ENCODE assay signal across 15 cellular contexts in genomic region chr2:43848174-43848573, GRCh38. TPM values are rescaled to one million over a fixed set of nuclear protein-coding genes. Genes with fewer than 3 reads are reported as not detected.
DNase-seq lines count a peak whose midpoint lies in the region; ATAC-seq, FAIRE-seq and TF ChIP-seq lines count a peak whose summit lies in the region.
"Had no signal": no experiment of that assay in that cellular context is flagged by ENCODE, and none has a peak within 500 bp of the region (broad histone marks: within the 10 kb centered on the region; RNA-seq: fewer than 3 reads in every experiment).

No MANE protein-coding gene starts in this region.

- TF ChIP-seq CTCF in liver (IDR thresholded peaks at IDR 0.05; ENCODE audit: low read depth, low read length, missing input control): no peak
- TF ChIP-seq CTCF in HepG2 (CRISPR knock-in tag; IDR thresholded peaks at IDR 0.05): no peak
- TF ChIP-seq CTCF in osteoblast (IDR thresholded peaks at IDR 0.05; ENCODE audit: extremely low read depth, low read depth, low read length): no peak

- H3K4me1 ChIP-seq in liver (ENCODE audit: control insufficient read depth in 4 of 4, insufficient read depth in 4 of 4, low read length in 3 of 4): peaks cover 6 to 74% (median 44%) of the 10 kb centered on the region in 4 donors
- peaks cover 15% of the 10 kb centered on the region for H3K4me1 ChIP-seq in HepG2 (ENCODE audit: insufficient read depth, low read length)
- no peaks in the 10 kb centered on the region for H3K4me1 ChIP-seq in osteoblast (ENCODE audit: insufficient read depth, low read length)

- no peaks in the 10 kb centered on the region for H3K9me3 ChIP-seq in liver (ENCODE audit: control insufficient read depth in 4 of 4, low read length in 3 of 4)
- H3K9me3 ChIP-seq in HepG2 (ENCODE audit: low read length): no peaks in the 10 kb centered on the region
- H3K9me3 ChIP-seq in osteoblast (ENCODE audit: low read depth, low read length): no peaks in the 10 kb centered on the region

- H3K27me3 ChIP-seq in liver (ENCODE audit: control insufficient read depth in 4 of 4, insufficient read depth in 4 of 4, low read length in 3 of 4) (no peaks in the 10 kb centered on the region), HepG2 (ENCODE audit: control insufficient read depth in 1 of 2, insufficient read depth in 2 of 2, low read length in 2 of 2) (no peaks in the 10 kb centered on the region), osteoblast (ENCODE audit: insufficient read depth, low read length) (peaks cover 11% of the 10 kb centered on the region)

- 69% methylated on average over 1 of the region's 1 CpG for WGBS in liver
- WGBS in HepG2 (ENCODE audit: low lambda C conversion rate): 93% methylated on average over 1 of the region's 1 CpG

- H2AFZ ChIP-seq in HepG2 (ENCODE audit: low read length) (no peak overlapping the region), osteoblast (ENCODE audit: low read length) (no peak overlapping the region)

- no peaks in the 10 kb centered on the region for H3K36me3 Mint-ChIP-seq in activated naive CD4-positive, alpha-beta T cell treated with anti-CD3 and anti-CD28 coated beads for 36 hours (ENCODE audit: low read depth)

- H4K20me1 ChIP-seq in HepG2 (ENCODE audit: insufficient read depth, low read length): no peaks in the 10 kb centered on the region
- no peaks in the 10 kb centered on the region for H4K20me1 ChIP-seq in osteoblast (ENCODE audit: insufficient read depth, low read length)

- BruUV-seq in HepG2 (replicated peaks; lab: Mats Ljungman, UMichigan): no TSS peak

- FAIRE-seq in HepG2 (lab: Jason Lieb, UNC): no peak
- FAIRE-seq: islet of Langerhans had no signal

- H3K79me2 ChIP-seq in HepG2 (ENCODE audit: insufficient read depth, low read length) (no peaks in the 10 kb centered on the region), osteoblast (ENCODE audit: insufficient read depth, low read length) (no peaks in the 10 kb centered on the region)

- intact Hi-C loops in HepG2 (cut with micrococcal nuclease; ENCODE audit: unreplicated experiment): no loop called here
- intact Hi-C loops in activated naive CD4-positive, alpha-beta T cell treated with anti-CD3 and anti-CD28 coated beads for 36 hours (cut with micrococcal nuclease): no loop called here

- no peak for ATAC-seq in HepG2

- H3K27ac Mint-ChIP-seq in activated naive CD4-positive, alpha-beta T cell treated with anti-CD3 and anti-CD28 coated beads for 36 hours: no peak overlapping the region

- no peak overlapping the region for H3K4me3 Mint-ChIP-seq in activated naive CD4-positive, alpha-beta T cell treated with anti-CD3 and anti-CD28 coated beads for 36 hours

- H3K36me3 ChIP-seq in liver (ENCODE audit: control insufficient read depth in 4 of 4, insufficient read depth in 3 of 4, low read depth in 1 of 4, low read length in 3 of 4) (peaks cover 6 to 28% (median 8%) of the 10 kb centered on the region in 4 donors), HepG2 (replicated peaks in 1 of 2; ENCODE audit: control insufficient read depth in 1 of 2, insufficient read depth in 2 of 2, low read length in 2 of 2) (peaks cover 13 to 35% of the 10 kb centered on the region in 2 experiments; a peak in 4 of 5 replicates), osteoblast (ENCODE audit: insufficient read depth, low read length) (no peaks in the 10 kb centered on the region)

- POLR2A ChIA-PET in HepG2 (lab: Yijun Ruan, JAX): no interaction called here

- CTCF ChIA-PET in HepG2 (lab: Yijun Ruan, JAX; ENCODE audit: low intra/inter-chr PET ratio, low total read pairs): no interaction called here
- CTCF ChIA-PET in activated naive CD4-positive, alpha-beta T cell treated with anti-CD3 and anti-CD28 coated beads for 36 hours (lab: Charles Lee): no interaction called here

- no peak for TF ChIP-seq POLR2A in HepG2 (IDR thresholded peaks at IDR 0.05; ENCODE audit: insufficient read depth in 1 of 2, low read depth in 2 of 2, low read length in 2 of 2)

- H3K9me3 Mint-ChIP-seq in activated naive CD4-positive, alpha-beta T cell treated with anti-CD3 and anti-CD28 coated beads for 36 hours: no peaks in the 10 kb centered on the region

- TF ChIP-seq RAD21 in liver (IDR thresholded peaks at IDR 0.05) (no peak), HepG2 (CRISPR knock-in tag; IDR thresholded peaks at IDR 0.05) (no peak)

- DNase-seq in HepG2 (ENCODE audit: low spot score) (no peak), MV-4-11 (lab: John Stamatoyannopoulos, UW) (peak; percentile 1), epithelial cell of prostate (ENCODE audit: low read depth, low spot score) (peak; percentile 64), NCI-H774 (lab: John Stamatoyannopoulos, UW) (no peak), osteoblast (ENCODE audit: insufficient read length, low spot score, missing footprints) (no peak), T-helper 9 cell (no peak)
- no peak for DNase-seq in activated naive CD4-positive, alpha-beta T cell treated with anti-CD3 and anti-CD28 coated beads for 36 hours
- DNase-seq: activated CD4-positive, alpha-beta T cell treated with anti-CD3 and anti-CD28 coated beads, Interleukin-2, amount 50 U/mL, for 48 hours; NCI-H1436; NCI-H510A; stimulated activated CD4-positive, alpha-beta T cell treated with anti-CD3 and anti-CD28 coated beads, Interleukin-12 subunit alpha, Interleukin-12 subunit beta, amount 100 ng/mL, for 4 hours had no signal

- peaks cover 6% of the 10 kb centered on the region for H3K27me3 Mint-ChIP-seq in activated naive CD4-positive, alpha-beta T cell treated with anti-CD3 and anti-CD28 coated beads for 36 hours (ENCODE audit: low read depth)

- TF ChIP-seq EP300 in HepG2 (IDR thresholded peaks at IDR 0.05; ENCODE audit: low read depth in 2 of 2, low read length in 2 of 2) (no peak), HepG2 (CRISPR knock-in tag; IDR thresholded peaks at IDR 0.05; ENCODE audit: borderline replicate concordance) (no peak)

- in situ Hi-C loops in HepG2 (cut with HindIII; ENCODE audit: extremely low pct_ligation_motif_present, low pct_unique_long_range_greater_than_20kb): no loop called here

- H3K27ac ChIP-seq in liver (ENCODE audit: low read depth in 1 of 2, low read length in 2 of 2): peak overlapping the region; percentile 7 to 72
- no peak overlapping the region for H3K27ac ChIP-seq in HepG2 (ENCODE audit: extremely low read length, insufficient read depth, low read length)
- peak overlapping the region; percentile 10 for H3K27ac ChIP-seq in epithelial cell of prostate
- H3K27ac ChIP-seq in osteoblast (ENCODE audit: low read depth, low read length): no peak overlapping the region

- no peak overlapping the region for H3K4me3 ChIP-seq in liver (ENCODE audit: low read depth in 1 of 3, low read length in 3 of 3)
- H3K4me3 ChIP-seq in HepG2 (replicated peaks in 1 of 3; ENCODE audit: insufficient read depth in 1 of 3, low read depth in 2 of 3, low read length in 3 of 3): no peak overlapping the region
- no peak overlapping the region for H3K4me3 ChIP-seq in osteoblast (ENCODE audit: insufficient read depth, low read length)

- H3K9ac ChIP-seq in liver (ENCODE audit: low read depth in 1 of 2, low read length in 2 of 2): no peak overlapping the region
- H3K9ac ChIP-seq in HepG2 (ENCODE audit: insufficient read depth, low read depth, low read length): no peak overlapping the region

- H3K4me2 ChIP-seq in HepG2 (ENCODE audit: low read depth, low read length): no peak overlapping the region
- no peak overlapping the region for H3K4me2 ChIP-seq in osteoblast (ENCODE audit: insufficient read depth, low read length)

- no peaks in the 10 kb centered on the region for H3K4me1 Mint-ChIP-seq in activated naive CD4-positive, alpha-beta T cell treated with anti-CD3 and anti-CD28 coated beads for 36 hours (ENCODE audit: low read depth)

RNA-seq across cellular contexts. Expression of gene ABCG8, which starts 9.4 kb away (rescaled TPM):
- total RNA-seq in liver (10 to 100 TPM; 16.8 to 81.2 TPM), HepG2 (2016; rRNA removed; fragmentation: Illumina TruSeq; extraction: Trizol) (6.8 and 8.8 TPM in 2 replicates), osteoblast (not detected in 2 replicates)
- polyA plus RNA-seq in liver (10 to 100 TPM; 28.1 to 46.9 TPM), HepG2 (2011; rRNA removed) (8.1 and 10.0 TPM in 2 replicates)
- total RNA-seq in HepG2 (2016; cell fraction: cytosol; rRNA removed; fragmentation: Illumina TruSeq; extraction: Trizol; ENCODE audit: low read depth): 0.88 and 1.2 TPM in 2 replicates
- 6.9 and 9.5 TPM in 2 replicates for total RNA-seq in HepG2 (2016; cell fraction: insoluble cytoplasmic fraction; rRNA removed; fragmentation: Illumina TruSeq; extraction: Trizol)
- total RNA-seq in HepG2 (2016; cell fraction: membrane; rRNA removed; fragmentation: Illumina TruSeq; extraction: Trizol): 4.1 and 4.5 TPM in 2 replicates
- total RNA-seq in HepG2 (2016; cell fraction: nucleus; rRNA removed; fragmentation: Illumina TruSeq; extraction: Trizol): 14.4 and 15.5 TPM in 2 replicates
- 6.5 and 7.5 TPM in 2 replicates for polyA plus RNA-seq in HepG2 (2011; cell fraction: cytosol; rRNA removed)
- 18.9 and 20.1 TPM in 2 replicates for polyA plus RNA-seq in HepG2 (2011; cell fraction: nucleus; rRNA removed)
- 8.7 and 11.5 TPM in 2 replicates for polyA plus RNA-seq in HepG2 (2012)
- polyA plus RNA-seq in HepG2 (2016; cell fraction: cytosol; fragmentation: Illumina TruSeq; extraction: Trizol; ENCODE audit: low read depth): 1.5 and 1.8 TPM in 2 replicates
- polyA plus RNA-seq in HepG2 (2016; cell fraction: insoluble cytoplasmic fraction; fragmentation: Illumina TruSeq; extraction: Trizol; ENCODE audit: low read depth): 6.3 and 8.4 TPM in 2 replicates
- 2.7 and 2.9 TPM in 2 replicates for polyA plus RNA-seq in HepG2 (2016; cell fraction: membrane; fragmentation: Illumina TruSeq; extraction: Trizol; ENCODE audit: low read depth)
- polyA plus RNA-seq in HepG2 (2016; cell fraction: nucleus; fragmentation: Illumina TruSeq; extraction: Trizol; ENCODE audit: insufficient read depth, low read depth): 23.7 and 27.2 TPM in 2 replicates
- polyA minus RNA-seq in HepG2 (2011; rRNA and poly(A)+ RNA removed; ENCODE audit: low replicate concordance): 0.05 and 27.2 TPM in 2 replicates
- polyA minus RNA-seq in HepG2 (2011; cell fraction: cytosol; rRNA and poly(A)+ RNA removed): 6.4 and 6.6 TPM in 2 replicates
- polyA minus RNA-seq in HepG2 (2011; cell fraction: nucleus; rRNA and poly(A)+ RNA removed): 12.2 and 14.0 TPM in 2 replicates
- not detected for total RNA-seq in activated naive CD4-positive, alpha-beta T cell treated with anti-CD3 and anti-CD28 coated beads for 36 hours
- total RNA-seq: posterior vena cava had no signal

RNA-seq across cellular contexts. Expression of gene ABCG5, which starts 9.5 kb away (rescaled TPM):
- 10 to 100 TPM; 15.4 to 58.3 TPM for total RNA-seq in liver
- polyA plus RNA-seq in liver: 10 to 100 TPM; 18.7 to 63.8 TPM
- 5.8 and 15.1 TPM in 2 replicates for total RNA-seq in HepG2 (2016; rRNA removed; fragmentation: Illumina TruSeq; extraction: Trizol)
- 5.3 and 5.7 TPM in 2 replicates for total RNA-seq in HepG2 (2016; cell fraction: cytosol; rRNA removed; fragmentation: Illumina TruSeq; extraction: Trizol; ENCODE audit: low read depth)
- 5.6 and 16.0 TPM in 2 replicates for total RNA-seq in HepG2 (2016; cell fraction: insoluble cytoplasmic fraction; rRNA removed; fragmentation: Illumina TruSeq; extraction: Trizol)
- 7.7 and 8.7 TPM in 2 replicates for total RNA-seq in HepG2 (2016; cell fraction: membrane; rRNA removed; fragmentation: Illumina TruSeq; extraction: Trizol)
- total RNA-seq in HepG2 (2016; cell fraction: nucleus; rRNA removed; fragmentation: Illumina TruSeq; extraction: Trizol): 23.5 and 27.9 TPM in 2 replicates
- 38.8 and 39.0 TPM in 2 replicates for polyA plus RNA-seq in HepG2 (2011; rRNA removed)
- 12.7 and 15.4 TPM in 2 replicates for polyA plus RNA-seq in HepG2 (2011; cell fraction: cytosol; rRNA removed)
- polyA plus RNA-seq in HepG2 (2011; cell fraction: nucleus; rRNA removed): 217 and 232 TPM in 2 replicates
- polyA plus RNA-seq in HepG2 (2012): 20.2 and 28.6 TPM in 2 replicates
- polyA plus RNA-seq in HepG2 (2016; cell fraction: cytosol; fragmentation: Illumina TruSeq; extraction: Trizol; ENCODE audit: low read depth): 3.8 and 4.6 TPM in 2 replicates
- polyA plus RNA-seq in HepG2 (2016; cell fraction: insoluble cytoplasmic fraction; fragmentation: Illumina TruSeq; extraction: Trizol; ENCODE audit: low read depth): 5.9 and 6.3 TPM in 2 replicates
- 6.7 and 6.8 TPM in 2 replicates for polyA plus RNA-seq in HepG2 (2016; cell fraction: membrane; fragmentation: Illumina TruSeq; extraction: Trizol; ENCODE audit: low read depth)
- 70.1 and 70.4 TPM in 2 replicates for polyA plus RNA-seq in HepG2 (2016; cell fraction: nucleus; fragmentation: Illumina TruSeq; extraction: Trizol; ENCODE audit: insufficient read depth, low read depth)
- 18.3 TPM in 1 of 2 replicates, not detected in the other for polyA minus RNA-seq in HepG2 (2011; rRNA and poly(A)+ RNA removed; ENCODE audit: low replicate concordance)
- polyA minus RNA-seq in HepG2 (2011; cell fraction: cytosol; rRNA and poly(A)+ RNA removed): 3.8 and 5.0 TPM in 2 replicates
- polyA minus RNA-seq in HepG2 (2011; cell fraction: nucleus; rRNA and poly(A)+ RNA removed): 34.4 and 34.7 TPM in 2 replicates
- total RNA-seq in activated naive CD4-positive, alpha-beta T cell treated with anti-CD3 and anti-CD28 coated beads for 36 hours: not detected
- not detected in 2 replicates for total RNA-seq in osteoblast
- total RNA-seq: posterior vena cava, subcutaneous adipose tissue had no signal

Comparison
In these comparisons a context has a peak if more than half of its experiments do, and no peak if none do; other contexts are left out.
1. H3K27ac ChIP-seq: peak in liver (2 of 2) and epithelial cell of prostate (single experiment); none in HepG2 (single experiment) and osteoblast (single experiment).
2. DNase-seq: peak in MV-4-11 (single experiment) and epithelial cell of prostate (single experiment); none in HepG2 (single experiment), NCI-H774 (single experiment), activated naive CD4-positive, alpha-beta T cell treated with anti-CD3 and anti-CD28 coated beads for 36 hours (single experiment), osteoblast (single experiment) and T-helper 9 cell (single experiment).